Comparison of ENCODE assay signal across 8 cellular contexts in the genomic region with DNA sequence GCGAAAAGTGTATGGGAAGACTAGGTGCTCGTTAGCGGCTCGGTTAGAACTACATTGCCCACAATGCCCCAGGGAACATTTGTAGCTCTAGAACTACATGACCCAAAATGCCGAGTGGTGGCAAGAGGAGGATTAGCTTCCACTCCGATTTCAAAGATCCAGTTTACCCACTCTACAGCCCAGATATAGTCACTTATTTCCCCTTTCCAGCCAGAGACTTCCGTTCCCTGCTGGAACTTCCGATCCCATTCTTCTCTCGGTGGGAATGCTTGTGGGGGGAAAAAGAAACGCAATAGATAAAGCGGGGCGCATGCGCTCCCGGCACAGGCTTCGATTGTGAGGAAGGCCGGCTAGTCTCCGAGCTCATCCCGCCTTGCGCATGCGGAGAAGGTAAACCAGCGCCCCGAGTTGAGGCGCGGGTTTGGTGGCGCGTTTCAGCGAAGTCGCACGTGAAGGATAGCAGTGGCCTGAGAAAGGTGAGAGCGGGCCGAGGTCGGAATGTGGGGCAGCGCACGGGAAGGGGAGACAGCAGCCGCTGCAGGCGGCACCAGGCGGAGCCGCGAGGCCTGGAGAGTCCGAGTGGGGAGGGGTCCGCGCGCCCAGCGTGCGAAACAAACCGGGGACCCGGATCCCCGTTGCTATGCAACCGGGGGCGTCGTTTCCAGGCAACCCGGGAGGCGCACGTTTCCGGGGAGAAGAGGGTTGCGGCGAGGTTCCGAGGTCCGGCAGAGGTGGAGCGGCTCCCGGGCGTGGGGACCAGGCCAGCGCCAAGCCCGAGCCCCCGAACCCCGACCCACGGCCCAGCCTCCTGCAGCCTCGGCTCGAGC. TPM values are rescaled to one million over a fixed set of nuclear protein-coding genes. Genes with fewer than 3 reads are reported as not detected.
DNase-seq lines count a peak whose midpoint lies in the region; ATAC-seq and TF ChIP-seq lines count a peak whose summit lies in the region.

A gene with protein sequence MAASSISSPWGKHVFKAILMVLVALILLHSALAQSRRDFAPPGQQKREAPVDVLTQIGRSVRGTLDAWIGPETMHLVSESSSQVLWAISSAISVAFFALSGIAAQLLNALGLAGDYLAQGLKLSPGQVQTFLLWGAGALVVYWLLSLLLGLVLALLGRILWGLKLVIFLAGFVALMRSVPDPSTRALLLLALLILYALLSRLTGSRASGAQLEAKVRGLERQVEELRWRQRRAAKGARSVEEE (plus strand): TSS at position 366 of the 827 bp plus-strand sequence. CDS start 5,536 bp downstream, outside the sequence.

- DNase-seq in GM10248 (ENCODE audit: extremely low spot score): peak; percentile 91
- peak; percentile 91 to 100 (median 99) for DNase-seq in NCI-H1417 (lab: John Stamatoyannopoulos, UW)
- peak; percentile 84 for DNase-seq in activated naive CD8-positive, alpha-beta T cell treated with anti-CD3 and anti-CD28 coated beads, Interleukin-2, amount 10 ng/mL, durations not matched to agents 7 days and 5 days
- DNase-seq in Right ventricle myocardium superior: peak; percentile 93
- peak; percentile 88 to 91 (median 90) for DNase-seq in ovary

- peaks cover 4% of the 10 kb centered on the region for H3K36me3 Mint-ChIP-seq in activated naive CD8-positive, alpha-beta T cell treated with anti-CD3 and anti-CD28 coated beads, Interleukin-2, amount 10 ng/mL, durations not matched to agents 7 days and 5 days

- no peak for TF ChIP-seq EP300 in ovary (IDR thresholded peaks at IDR 0.05)

- intact Hi-C loops in Right ventricle myocardium superior (cut with DNase I): no loop called here
- intact Hi-C loops in ovary (cut with DNase I): no loop called here

- H2AFZ ChIP-seq in SU-DHL-6 (ENCODE audit: low read depth, low read length, severe bottlenecking): peak within 1 kb of the TSS; percentile 96

- peaks cover 10% of the 10 kb centered on the region for H3F3A ChIP-seq in SU-DHL-6 (ENCODE audit: insufficient read depth)

- peak within 1 kb of the TSS; percentile 73 for H3K9ac ChIP-seq in SU-DHL-6 (ENCODE audit: low read length)

- no peaks in the 10 kb centered on the region for H3K9me2 ChIP-seq in SU-DHL-6 (replicated peaks; ENCODE audit: insufficient read depth, low read length)

- H3K4me3 ChIP-seq in SU-DHL-6 (ENCODE audit: insufficient read depth, low read length, poor library complexity, severe bottlenecking): peak within 1 kb of the TSS; percentile 60
- peak within 1 kb of the TSS; percentile 50 for H3K4me3 ChIP-seq in ovary
- H3K4me3 ChIP-seq in thymus (ENCODE audit: low read length): peak within 1 kb of the TSS; percentile 68

- H3K27me3 ChIP-seq in SU-DHL-6 (ENCODE audit: low read length) (no peaks in the 10 kb centered on the region), ovary (no peaks in the 10 kb centered on the region), thymus (ENCODE audit: control insufficient read depth, insufficient read depth) (no peaks in the 10 kb centered on the region)

- H3K4me1 ChIP-seq in ovary (ENCODE audit: insufficient read depth): peaks cover 3% of the 10 kb centered on the region
- H3K4me1 ChIP-seq in thymus (ENCODE audit: control insufficient read depth, insufficient read depth, low read length): peaks cover 42% of the 10 kb centered on the region

- H3K9me3 ChIP-seq in SU-DHL-6 (ENCODE audit: insufficient read depth, low read length) (no peaks in the 10 kb centered on the region), ovary (no peaks in the 10 kb centered on the region), thymus (ENCODE audit: control insufficient read depth) (no peaks in the 10 kb centered on the region)

- H3K27ac ChIP-seq in SU-DHL-6 (ENCODE audit: low read depth, low read length) (peak within 1 kb of the TSS; percentile 69), ovary (peak within 1 kb of the TSS; percentile 73 to 96), thymus (ENCODE audit: low read depth) (peak within 1 kb of the TSS; percentile 84)

- no peaks in the 10 kb centered on the region for H4K20me1 ChIP-seq in SU-DHL-6 (ENCODE audit: low read depth, low read length)

- 0% methylated on average over 66 to 69 of the region's 69 CpGs for WGBS in ovary, 3 donors
- under 1% methylated on average over 69 of the region's 69 CpGs for WGBS in thymus

- peaks cover 46% of the 10 kb centered on the region for H3K4me1 Mint-ChIP-seq in activated naive CD8-positive, alpha-beta T cell treated with anti-CD3 and anti-CD28 coated beads, Interleukin-2, amount 10 ng/mL, durations not matched to agents 7 days and 5 days

- TF ChIP-seq POLR2A in ovary (IDR thresholded peaks at IDR 0.05): peak; percentile 52

- peaks cover 35% of the 10 kb centered on the region for H3K79me2 ChIP-seq in SU-DHL-6 (ENCODE audit: insufficient read depth, low read length)

- H3K4me3 Mint-ChIP-seq in activated naive CD8-positive, alpha-beta T cell treated with anti-CD3 and anti-CD28 coated beads, Interleukin-2, amount 10 ng/mL, durations not matched to agents 7 days and 5 days: peak within 1 kb of the TSS; percentile 98

- no peaks in the 10 kb centered on the region for H3K27me3 Mint-ChIP-seq in activated naive CD8-positive, alpha-beta T cell treated with anti-CD3 and anti-CD28 coated beads, Interleukin-2, amount 10 ng/mL, durations not matched to agents 7 days and 5 days

- peak within 1 kb of the TSS; percentile 98 for H3K27ac Mint-ChIP-seq in activated naive CD8-positive, alpha-beta T cell treated with anti-CD3 and anti-CD28 coated beads, Interleukin-2, amount 10 ng/mL, durations not matched to agents 7 days and 5 days

- H3K4me2 ChIP-seq in SU-DHL-6 (ENCODE audit: low read depth, low read length, poor library complexity, severe bottlenecking): peak within 1 kb of the TSS; percentile 93

- CTCF ChIA-PET in GM10248 (lab: Yijun Ruan, JAX): interaction anchor here (0.9 to 10.6 kb wide), 18 partner anchors 8 to 274 kb away, joined by 3 to 112 read pairs (median 4); a partner anchor contains a TSS

- H3K36me3 ChIP-seq in SU-DHL-6 (ENCODE audit: low read length): no peaks in the 10 kb centered on the region
- H3K36me3 ChIP-seq in ovary: no peaks in the 10 kb centered on the region
- peaks cover 3% of the 10 kb centered on the region for H3K36me3 ChIP-seq in thymus (ENCODE audit: control insufficient read depth, insufficient read depth)

- POLR2A ChIA-PET in GM10248 (lab: Yijun Ruan, JAX): interaction anchor here (0.5 to 1.0 kb wide), 7 partner anchors 9 to 442 kb away, joined by 3 to 6 read pairs (median 5); no protein-coding TSS in a partner anchor
- POLR2A ChIA-PET in activated naive CD8-positive, alpha-beta T cell treated with anti-CD3 and anti-CD28 coated beads, Interleukin-2, amount 10 ng/mL, durations not matched to agents 7 days and 5 days (lab: Charles Lee): interaction anchor here (0.7 to 3.1 kb wide), 16 partner anchors 8 to 198 kb away, joined by 3 to 21 read pairs (median 3); a partner anchor contains a TSS

- TF ChIP-seq CTCF in GM10248 (IDR thresholded peaks at IDR 0.05; ENCODE audit: control extremely low read depth, extremely low read depth, low read depth, missing control alignments) (no peak), SU-DHL-6 (IDR thresholded peaks at IDR 0.05; ENCODE audit: insufficient read depth, low read length, poor library complexity, severe bottlenecking) (no peak), ovary (IDR thresholded peaks at IDR 0.05) (no peak)

- H3K9me3 Mint-ChIP-seq in activated naive CD8-positive, alpha-beta T cell treated with anti-CD3 and anti-CD28 coated beads, Interleukin-2, amount 10 ng/mL, durations not matched to agents 7 days and 5 days: no peaks in the 10 kb centered on the region

- ATAC-seq in HG02642 (IDR thresholded peaks at IDR 0.05; ENCODE audit: poor library complexity, unreplicated experiment): peak; percentile 53
- ATAC-seq in activated naive CD8-positive, alpha-beta T cell treated with anti-CD3 and anti-CD28 coated beads, Interleukin-2, amount 10 ng/mL, durations not matched to agents 7 days and 5 days (ENCODE audit: low read depth): peak; percentile 68
- peak; percentile 90 for ATAC-seq in Right ventricle myocardium superior (ENCODE audit: poor library complexity)

RNA-seq across cellular contexts. Expression of the gene that starts here (rescaled TPM):
- total RNA-seq in activated naive CD8-positive, alpha-beta T cell treated with anti-CD3 and anti-CD28 coated beads, Interleukin-2, amount 10 ng/mL, durations not matched to agents 7 days and 5 days: 100 to 1,000 TPM in 1 of 2 experiments, 10 to 100 TPM in 1; 97.8 to 102 TPM
- total RNA-seq in Right ventricle myocardium superior: 82.2 TPM
- 100 to 1,000 TPM in 5 of 7 donors, 10 to 100 TPM in 2; 88.7 to 143 (median 109) TPM for total RNA-seq in ovary
- polyA plus RNA-seq in ovary: 100 to 1,000 TPM; 133 to 145 TPM
- polyA plus RNA-seq in thymus: 58.1 TPM

Comparison
In these comparisons a context has a peak if more than half of its experiments do, and no peak if none do; other contexts are left out.
1. Peak in every context shown above with its lines: DNase-seq, ATAC-seq, H3K4me3 ChIP-seq and H3K27ac ChIP-seq.